8 cellular contexts compared by ENCODE assay signal in genomic region chr10:124642076-124642710, GRCh38.
A peak's percentile ranks its signal among the peaks of the same experiment; 100 is the strongest.
DNase-seq lines count a peak whose midpoint lies in the region; ATAC-seq and TF ChIP-seq lines count a peak whose summit lies in the region.

No MANE protein-coding gene starts in this region.

- CTCF ChIA-PET in naive thymus-derived CD4-positive, alpha-beta T cell (lab: Charles Lee): interaction anchor here (1.5 to 9.6 kb wide), 2 partner anchors 77 to 99 kb away, joined by 5 to 131 read pairs; no protein-coding TSS in a partner anchor

- peak overlapping the region; percentile 93 for H3K27ac ChIP-seq in HL-60 (replicated peaks)
- H3K27ac ChIP-seq in naive thymus-derived CD4-positive, alpha-beta T cell (ENCODE audit: low read depth, low read length): no peak overlapping the region

- peaks cover 0 to 9% (median 4%) of the 10 kb centered on the region in 7 donors for H3K9me3 Mint-ChIP-seq in CD14-positive monocyte
- no peaks in the 10 kb centered on the region for H3K9me3 Mint-ChIP-seq in naive thymus-derived CD4-positive, alpha-beta T cell
- H3K9me3 Mint-ChIP-seq in activated CD4-positive, alpha-beta T cell treated with anti-CD3 and anti-CD28 coated beads, Interleukin-2, amount 10 ng/mL, durations not matched to agents 24 days and 14 days: no peaks in the 10 kb centered on the region
- H3K9me3 Mint-ChIP-seq in activated T-helper 1 cell treated with anti-CD3 and anti-CD28 coated beads, Interleukin-12 subunit alpha, Interleukin-12 subunit beta, Interleukin-2, Interleukin-4 antibody, amounts not matched to agents 30 ng/mL and 10 ng/mL and 1 ng/mL, durations not matched to agents 14 hours and 24 hours and 36 hours: no peaks in the 10 kb centered on the region

- H3K36me3 Mint-ChIP-seq in CD14-positive monocyte: peaks cover 20 to 49% of the 10 kb centered on the region in 2 donors
- H3K36me3 Mint-ChIP-seq in naive thymus-derived CD4-positive, alpha-beta T cell: peaks cover 0 to 17% (median 5%) of the 10 kb centered on the region in 5 donors
- H3K36me3 Mint-ChIP-seq in activated CD4-positive, alpha-beta T cell treated with anti-CD3 and anti-CD28 coated beads, Interleukin-2, amount 10 ng/mL, durations not matched to agents 24 days and 14 days (ENCODE audit: low read depth): peaks cover 12% of the 10 kb centered on the region
- H3K36me3 Mint-ChIP-seq in activated T-helper 1 cell treated with anti-CD3 and anti-CD28 coated beads, Interleukin-12 subunit alpha, Interleukin-12 subunit beta, Interleukin-2, Interleukin-4 antibody, amounts not matched to agents 30 ng/mL and 10 ng/mL and 1 ng/mL, durations not matched to agents 14 hours and 24 hours and 36 hours (ENCODE audit: low read depth): peaks cover 14% of the 10 kb centered on the region

- peaks cover 0 to 2% (median 0%) of the 10 kb centered on the region in 3 donors for H3K27me3 Mint-ChIP-seq in CD14-positive monocyte (ENCODE audit: low read depth in 3 of 3)
- no peaks in the 10 kb centered on the region for H3K27me3 Mint-ChIP-seq in naive thymus-derived CD4-positive, alpha-beta T cell
- H3K27me3 Mint-ChIP-seq in activated CD4-positive, alpha-beta T cell treated with anti-CD3 and anti-CD28 coated beads, Interleukin-2, amount 10 ng/mL, durations not matched to agents 24 days and 14 days: no peaks in the 10 kb centered on the region
- no peaks in the 10 kb centered on the region for H3K27me3 Mint-ChIP-seq in activated T-helper 1 cell treated with anti-CD3 and anti-CD28 coated beads, Interleukin-12 subunit alpha, Interleukin-12 subunit beta, Interleukin-2, Interleukin-4 antibody, amounts not matched to agents 30 ng/mL and 10 ng/mL and 1 ng/mL, durations not matched to agents 14 hours and 24 hours and 36 hours (ENCODE audit: insufficient read depth)

- H3K4me1 ChIP-seq in naive thymus-derived CD4-positive, alpha-beta T cell (ENCODE audit: control insufficient read depth in 2 of 2, insufficient read depth in 2 of 2, low read length in 2 of 2): peaks cover 55 to 64% of the 10 kb centered on the region in 2 donors

- peak; percentile 33 for ATAC-seq in naive thymus-derived CD4-positive, alpha-beta T cell
- ATAC-seq in HG02840 (IDR thresholded peaks at IDR 0.05; ENCODE audit: low FRiP score, unreplicated experiment): no peak

- H3K9me3 ChIP-seq in naive thymus-derived CD4-positive, alpha-beta T cell (ENCODE audit: control insufficient read depth in 2 of 3, low read length in 3 of 3): no peaks in the 10 kb centered on the region

- POLR2A ChIA-PET in naive thymus-derived CD4-positive, alpha-beta T cell (lab: Charles Lee): interaction anchor here (3.3 kb wide), 1 partner anchor 99 kb away, joined by 12 read pairs; no protein-coding TSS in a partner anchor

- H3K36me3 ChIP-seq in naive thymus-derived CD4-positive, alpha-beta T cell (ENCODE audit: control insufficient read depth in 2 of 3, insufficient read depth in 3 of 3, low read length in 3 of 3): no peaks in the 10 kb centered on the region

- H3K4me3 Mint-ChIP-seq in CD14-positive monocyte: peak overlapping the region in 1 of 2 donors; percentile 89
- H3K4me3 Mint-ChIP-seq in naive thymus-derived CD4-positive, alpha-beta T cell: peak overlapping the region in 3 of 10 donors; percentile 14 to 74 (median 29)
- no peak overlapping the region for H3K4me3 Mint-ChIP-seq in activated CD4-positive, alpha-beta T cell treated with anti-CD3 and anti-CD28 coated beads, Interleukin-2, amount 10 ng/mL, durations not matched to agents 24 days and 14 days
- no peak overlapping the region for H3K4me3 Mint-ChIP-seq in activated T-helper 1 cell treated with anti-CD3 and anti-CD28 coated beads, Interleukin-12 subunit alpha, Interleukin-12 subunit beta, Interleukin-2, Interleukin-4 antibody, amounts not matched to agents 30 ng/mL and 10 ng/mL and 1 ng/mL, durations not matched to agents 14 hours and 24 hours and 36 hours

- intact Hi-C loops in CD14-positive monocyte (cut with micrococcal nuclease): loop anchor here (5.0 to 10.0 kb wide), 3 partner anchors 40 to 273 kb away; partner anchors contain the start of gene FAM53B (in 1 of the 2)
- intact Hi-C loops in naive thymus-derived CD4-positive, alpha-beta T cell (cut with micrococcal nuclease): loop anchor here in 1 of 2 donors (10.0 kb wide), 2 partner anchors 163 to 227 kb away; partner anchors contain the start of genes ABRAXAS2 and OAT
- intact Hi-C loops in activated CD4-positive, alpha-beta T cell treated with anti-CD3 and anti-CD28 coated beads, Interleukin-2, amount 10 ng/mL, durations not matched to agents 24 days and 14 days (cut with micrococcal nuclease): no loop called here
- intact Hi-C loops in activated T-helper 1 cell treated with anti-CD3 and anti-CD28 coated beads, Interleukin-12 subunit alpha, Interleukin-12 subunit beta, Interleukin-2, Interleukin-4 antibody, amounts not matched to agents 30 ng/mL and 10 ng/mL and 1 ng/mL, durations not matched to agents 14 hours and 24 hours and 36 hours (cut with micrococcal nuclease): no loop called here

- H3K27ac Mint-ChIP-seq in CD14-positive monocyte: peak overlapping the region; percentile 96 to 99 (median 98)
- peak overlapping the region; percentile 18 to 97 (median 84) for H3K27ac Mint-ChIP-seq in naive thymus-derived CD4-positive, alpha-beta T cell
- no peak overlapping the region for H3K27ac Mint-ChIP-seq in activated CD4-positive, alpha-beta T cell treated with anti-CD3 and anti-CD28 coated beads, Interleukin-2, amount 10 ng/mL, durations not matched to agents 24 days and 14 days
- H3K27ac Mint-ChIP-seq in activated T-helper 1 cell treated with anti-CD3 and anti-CD28 coated beads, Interleukin-12 subunit alpha, Interleukin-12 subunit beta, Interleukin-2, Interleukin-4 antibody, amounts not matched to agents 30 ng/mL and 10 ng/mL and 1 ng/mL, durations not matched to agents 14 hours and 24 hours and 36 hours: no peak overlapping the region

- H3K4me3 ChIP-seq in HL-60 (replicated peaks; ENCODE audit: insufficient read depth, low read length): no peak overlapping the region
- no peak overlapping the region for H3K4me3 ChIP-seq in naive thymus-derived CD4-positive, alpha-beta T cell (ENCODE audit: low read length)

- peaks cover 95% of the 10 kb centered on the region for H3K4me1 Mint-ChIP-seq in CD14-positive monocyte
- peaks cover 46 to 93% (median 78%) of the 10 kb centered on the region in 7 donors for H3K4me1 Mint-ChIP-seq in naive thymus-derived CD4-positive, alpha-beta T cell
- H3K4me1 Mint-ChIP-seq in activated CD4-positive, alpha-beta T cell treated with anti-CD3 and anti-CD28 coated beads, Interleukin-2, amount 10 ng/mL, durations not matched to agents 24 days and 14 days: peaks cover 41% of the 10 kb centered on the region
- H3K4me1 Mint-ChIP-seq in activated T-helper 1 cell treated with anti-CD3 and anti-CD28 coated beads, Interleukin-12 subunit alpha, Interleukin-12 subunit beta, Interleukin-2, Interleukin-4 antibody, amounts not matched to agents 30 ng/mL and 10 ng/mL and 1 ng/mL, durations not matched to agents 14 hours and 24 hours and 36 hours (ENCODE audit: low read depth): peaks cover 52% of the 10 kb centered on the region

- no peak for TF ChIP-seq CTCF in CD14-positive monocyte (IDR thresholded peaks at IDR 0.05)
- TF ChIP-seq CTCF in HL-60 (IDR thresholded peaks at IDR 0.05; ENCODE audit: insufficient read depth, low read length): no peak

- H3K27me3 ChIP-seq in HL-60 (ENCODE audit: insufficient read depth, poor library complexity, severe bottlenecking): no peaks in the 10 kb centered on the region
- H3K27me3 ChIP-seq in naive thymus-derived CD4-positive, alpha-beta T cell (ENCODE audit: control insufficient read depth in 2 of 2, insufficient read depth in 2 of 2, low read length in 2 of 2): no peaks in the 10 kb centered on the region

- DNase-seq in CD14-positive monocyte (ENCODE audit: low spot score): peak; percentile 69
- DNase-seq in HL-60 (ENCODE audit: low read depth in 1 of 2, low spot score in 1 of 2): no peak
- peak; percentile 66 for DNase-seq in cerebellar cortex (ENCODE audit: low spot score)
- DNase-seq in naive thymus-derived CD4-positive, alpha-beta T cell: no peak
- DNase-seq in activated CD4-positive, alpha-beta T cell treated with anti-CD3 and anti-CD28 coated beads, Interleukin-2, amount 10 ng/mL, durations not matched to agents 24 days and 14 days: no peak
- no peak for DNase-seq in activated T-helper 1 cell treated with anti-CD3 and anti-CD28 coated beads, Interleukin-12 subunit alpha, Interleukin-12 subunit beta, Interleukin-2, Interleukin-4 antibody, amounts not matched to agents 30 ng/mL and 10 ng/mL and 1 ng/mL, durations not matched to agents 14 hours and 24 hours and 36 hours (ENCODE audit: low spot score)
- DNase-seq in NCI-H1048 (lab: John Stamatoyannopoulos, UW): no peak

Comparison
In these comparisons a context has a peak if more than half of its experiments do, and no peak if none do; other contexts are left out.
1. DNase-seq: peak in CD14-positive monocyte (single experiment) and cerebellar cortex (single experiment); none in HL-60 (0 of 2), naive thymus-derived CD4-positive, alpha-beta T cell (0 of 9), activated CD4-positive, alpha-beta T cell treated with anti-CD3 and anti-CD28 coated beads, Interleukin-2, amount 10 ng/mL, durations not matched to agents 24 days and 14 days (single experiment), activated T-helper 1 cell treated with anti-CD3 and anti-CD28 coated beads, Interleukin-12 subunit alpha, Interleukin-12 subunit beta, Interleukin-2, Interleukin-4 antibody, amounts not matched to agents 30 ng/mL and 10 ng/mL and 1 ng/mL, durations not matched to agents 14 hours and 24 hours and 36 hours (single experiment) and NCI-H1048 (single experiment).
2. H3K27ac Mint-ChIP-seq: peak in CD14-positive monocyte (7 of 7) and naive thymus-derived CD4-positive, alpha-beta T cell (9 of 9); none in activated CD4-positive, alpha-beta T cell treated with anti-CD3 and anti-CD28 coated beads, Interleukin-2, amount 10 ng/mL, durations not matched to agents 24 days and 14 days (single experiment) and activated T-helper 1 cell treated with anti-CD3 and anti-CD28 coated beads, Interleukin-12 subunit alpha, Interleukin-12 subunit beta, Interleukin-2, Interleukin-4 antibody, amounts not matched to agents 30 ng/mL and 10 ng/mL and 1 ng/mL, durations not matched to agents 14 hours and 24 hours and 36 hours (single experiment).
3. intact Hi-C loops: an anchor here in CD14-positive monocyte (5.0 to 10.0 kb wide); none called in activated CD4-positive, alpha-beta T cell treated with anti-CD3 and anti-CD28 coated beads, Interleukin-2, amount 10 ng/mL, durations not matched to agents 24 days and 14 days and activated T-helper 1 cell treated with anti-CD3 and anti-CD28 coated beads, Interleukin-12 subunit alpha, Interleukin-12 subunit beta, Interleukin-2, Interleukin-4 antibody, amounts not matched to agents 30 ng/mL and 10 ng/mL and 1 ng/mL, durations not matched to agents 14 hours and 24 hours and 36 hours.